Comparison of ENCODE assay signal across 11 cellular contexts in the genomic region with DNA sequence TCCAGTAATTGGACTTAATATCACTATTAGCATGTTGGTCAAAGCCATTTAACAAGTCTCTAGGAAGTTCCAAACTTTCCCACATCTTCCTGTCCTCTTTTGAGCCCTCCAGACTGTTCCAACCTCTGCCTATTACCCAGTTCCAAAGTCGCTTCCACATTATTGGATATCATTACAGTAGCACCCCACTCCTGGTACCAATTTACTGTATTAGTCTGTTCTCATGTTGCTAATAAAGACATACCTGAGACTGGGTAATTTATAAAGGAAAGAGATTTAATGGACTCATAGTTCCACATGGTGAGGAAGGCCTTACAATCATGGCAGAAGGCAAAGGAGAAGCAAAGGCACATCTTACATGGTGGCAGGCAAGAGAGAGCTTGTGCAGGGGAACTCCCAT. TPM values are rescaled to one million over a fixed set of nuclear protein-coding genes. Genes with fewer than 3 reads are reported as not detected.
"Had no signal": no experiment of that assay in that cellular context is flagged by ENCODE, and none has a peak within 500 bp of the region (broad histone marks: within the 10 kb centered on the region; RNA-seq: fewer than 3 reads in every experiment).

No MANE protein-coding gene starts in this region.

RNA-seq across cellular contexts. Expression of gene PRDM13, which starts 31.7 kb away (rescaled TPM):
- total RNA-seq: activated B cell treated with CpG ODN at 0.5 μM for 24 hours; activated CD4-positive, alpha-beta memory T cell treated with anti-CD3 and anti-CD28 coated beads for 36 hours; activated CD4-positive, alpha-beta memory T cell treated with anti-CD3 and anti-CD28 coated beads, Interleukin-2, amount 10 ng/mL, durations not matched to agents 7 days and 5 days; activated CD4-positive, alpha-beta T cell treated with anti-CD3 and anti-CD28 coated beads for 36 hours; activated CD4-positive, alpha-beta T cell treated with anti-CD3 and anti-CD28 coated beads, Interleukin-2, amount 10 ng/mL, durations not matched to agents 24 days and 14 days; activated CD4-positive, alpha-beta T cell treated with anti-CD3 and anti-CD28 coated beads, Interleukin-2, amount 10 ng/mL, durations not matched to agents 7 days and 5 days; activated CD8-positive, alpha-beta T cell treated with anti-CD3 and anti-CD28 coated beads for 36 hours; activated CD8-positive, alpha-beta T cell treated with anti-CD3 and anti-CD28 coated beads, Interleukin-2, amount 10 ng/mL, durations not matched to agents 7 days and 5 days; T-helper 1 cell treated with Interleukin-12 subunit alpha and Interleukin-12 subunit beta and Interleukin-4 antibody, amounts not matched to agents 30 ng/mL and 1 ng/mL, for 36 hours; T-helper 17 cell; T-helper 2 cell treated with Interferon-gamma antibody and Interleukin-4, amounts not matched to agents 100 ng/mL and 5 ng/mL, for 36 hours had no signal
